16 cellular contexts compared by ENCODE assay signal in the genomic region with DNA sequence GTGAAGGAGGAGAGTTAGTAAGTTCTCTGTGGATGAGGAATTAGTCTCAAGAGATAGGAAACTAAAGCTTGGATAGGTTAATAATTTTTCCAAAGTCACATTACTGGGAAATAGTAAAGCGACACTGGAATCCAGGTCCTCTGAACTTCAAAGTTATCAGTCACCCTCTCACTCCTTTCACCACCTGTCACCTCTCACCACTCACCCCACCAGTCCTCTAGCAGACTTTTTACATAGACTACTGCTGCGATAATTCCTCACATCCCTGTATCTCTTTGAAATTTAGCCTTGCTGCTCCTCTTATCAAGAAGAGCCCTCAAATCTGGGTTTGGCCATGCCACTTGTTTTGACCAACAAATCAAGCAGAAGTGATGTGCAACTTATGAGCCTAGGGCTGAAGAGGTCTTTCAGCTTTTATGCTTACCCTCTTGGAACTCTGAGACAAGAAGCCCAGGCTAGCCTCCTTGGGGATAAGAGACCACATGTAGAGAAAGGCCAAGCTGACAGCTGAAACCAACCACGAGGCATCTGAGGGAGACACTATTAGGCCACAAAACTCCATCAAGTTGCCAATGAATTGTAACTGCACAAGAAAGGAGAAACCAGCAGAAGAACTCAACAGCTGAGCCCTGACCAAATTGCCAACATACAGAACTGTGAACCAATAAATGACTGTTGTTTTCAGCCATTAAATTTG. TPM values are rescaled to one million over a fixed set of nuclear protein-coding genes. Genes with fewer than 3 reads are reported as not detected.
DNase-seq lines count a peak whose midpoint lies in the region; ATAC-seq and TF ChIP-seq lines count a peak whose summit lies in the region.
"Had no signal": no experiment of that assay in that cellular context is flagged by ENCODE, and none has a peak within 500 bp of the region (broad histone marks: within the 10 kb centered on the region; RNA-seq: fewer than 3 reads in every experiment).

No MANE protein-coding gene starts in this region.

- H2BK12ac ChIP-seq in mesenchymal stem cell (ENCODE audit: low read length in 2 of 2), result no peak overlapping the region

- peaks cover 6% of the 10 kb centered on the region for H3K9me3 ChIP-seq in mesenchymal stem cell (ENCODE audit: control insufficient read depth, low read length)
- peaks cover 0 to 5% (median 0%) of the 10 kb centered on the region in 4 donors for H3K9me3 ChIP-seq in upper lobe of left lung
- no peaks in the 10 kb centered on the region for H3K9me3 ChIP-seq in aorta (ENCODE audit: control insufficient read depth, low read length)

- TF ChIP-seq CTCF in upper lobe of left lung (IDR thresholded peaks at IDR 0.05), result no peak

- no peak overlapping the region for H2BK15ac ChIP-seq in mesenchymal stem cell (ENCODE audit: low read depth, poor library complexity, severe bottlenecking)

- H2BK5ac ChIP-seq in mesenchymal stem cell (ENCODE audit: low read depth, low read length, poor library complexity, severe bottlenecking), result peak overlapping the region; percentile 84

- no peak overlapping the region for H2AFZ ChIP-seq in mesenchymal stem cell (ENCODE audit: low read depth, low read length)

- no peak overlapping the region for H3K4me3 ChIP-seq in mesenchymal stem cell (ENCODE audit: insufficient read depth in 1 of 2, low read depth in 1 of 2, low read length in 2 of 2)
- no peak overlapping the region for H3K4me3 ChIP-seq in upper lobe of left lung
- H3K4me3 ChIP-seq in aorta (ENCODE audit: low read length in 2 of 2), result no peak overlapping the region
- H3K4me3 ChIP-seq: BLaER1 had no signal

- H3K4ac ChIP-seq in mesenchymal stem cell (ENCODE audit: low read depth in 1 of 2, low read length in 2 of 2), result no peak overlapping the region

- H3K4me2 ChIP-seq in mesenchymal stem cell (ENCODE audit: low read length, poor library complexity, severe bottlenecking), result no peak overlapping the region
- H3K4me2 ChIP-seq: BLaER1 had no signal

- no peak overlapping the region for H4K8ac ChIP-seq in mesenchymal stem cell (ENCODE audit: low read length)

- DNase-seq in Right ventricle myocardium inferior (ENCODE audit: missing footprints), result no peak
- no peak for DNase-seq in cardiac septum (ENCODE audit: low spot score)
- DNase-seq in epithelial cell of prostate (ENCODE audit: low read depth, low spot score), result no peak
- DNase-seq in mesenchymal stem cell, result no peak
- no peak for DNase-seq in upper lobe of left lung
- DNase-seq in aorta, result no peak
- DNase-seq: 8988T, GF-D8, MM.1S, NCI-H1092 treated with DMSO at 0.1 percent for 48 hours, NCI-H2227 treated with DMSO at 0.1 percent for 48 hours, NCI-H524, SHP77 had no signal

- H3K14ac ChIP-seq in mesenchymal stem cell (ENCODE audit: low read length in 2 of 2), result no peak overlapping the region

- intact Hi-C loops in Right ventricle myocardium inferior (cut with DNase I) (no loop called here), cardiac septum (cut with DNase I) (no loop called here), aorta (cut with DNase I) (no loop called here)

- TF ChIP-seq POLR2A in upper lobe of left lung (IDR thresholded peaks at IDR 0.05), result no peak

- H3K27me3 ChIP-seq in mesenchymal stem cell (ENCODE audit: control insufficient read depth in 1 of 2, insufficient read depth in 1 of 2, low read length in 2 of 2) (no peaks in the 10 kb centered on the region), upper lobe of left lung (no peaks in the 10 kb centered on the region), aorta (ENCODE audit: control insufficient read depth in 1 of 2, insufficient read depth in 2 of 2, low read length in 1 of 2) (no peaks in the 10 kb centered on the region)
- H3K27me3 ChIP-seq: BLaER1 had no signal

- no peak overlapping the region for H3K23ac ChIP-seq in mesenchymal stem cell (ENCODE audit: low read length in 2 of 2)

- no peak overlapping the region for H4K91ac ChIP-seq in mesenchymal stem cell (ENCODE audit: low read length)

- no peak for TF ChIP-seq EP300 in upper lobe of left lung (IDR thresholded peaks at IDR 0.05)

- 92% methylated on average over 3 of the region's 3 CpGs for WGBS in mesenchymal stem cell
- 94 to 96% methylated on average over 3 of the region's 3 CpGs for WGBS in upper lobe of left lung, 2 donors
- WGBS in aorta, 2 donors, result 94 to 96% methylated on average over 3 of the region's 3 CpGs

- peaks cover 12% of the 10 kb centered on the region for H3K79me1 ChIP-seq in mesenchymal stem cell (replicated peaks; ENCODE audit: low read length, poor library complexity, severe bottlenecking)

- H2BK120ac ChIP-seq in mesenchymal stem cell (ENCODE audit: low read depth, low read length), result no peak overlapping the region

- H3K36me3 ChIP-seq in mesenchymal stem cell (ENCODE audit: control insufficient read depth in 1 of 2, insufficient read depth in 2 of 2, low read depth in 1 of 2, low read length in 2 of 2) (peaks cover 0 to 7% of the 10 kb centered on the region in 2 experiments), upper lobe of left lung (no peaks in the 10 kb centered on the region), aorta (ENCODE audit: control insufficient read depth in 1 of 2, insufficient read depth in 2 of 2, low read length in 1 of 2) (no peaks in the 10 kb centered on the region)
- H3K36me3 ChIP-seq: BLaER1 had no signal

- H3K9ac ChIP-seq in mesenchymal stem cell (ENCODE audit: low read length), result no peak overlapping the region
- H3K9ac ChIP-seq: BLaER1 had no signal

- H3K4me1 ChIP-seq in mesenchymal stem cell (ENCODE audit: control insufficient read depth, insufficient read depth, low read depth, low read length) (peaks cover 5% of the 10 kb centered on the region), upper lobe of left lung (peaks cover under 1 to 22% (median 12%) of the 10 kb centered on the region in 4 donors), aorta (ENCODE audit: control insufficient read depth in 1 of 2, insufficient read depth in 2 of 2, low read length in 2 of 2) (no peaks in the 10 kb centered on the region)
- H3K4me1 ChIP-seq: BLaER1 had no signal

- ATAC-seq in Right ventricle myocardium inferior, result peak; percentile 80
- ATAC-seq in upper lobe of left lung (ENCODE audit: low FRiP score in 2 of 2), result no peak
- no peak for ATAC-seq in aorta (ENCODE audit: low FRiP score)
- no peak for ATAC-seq in HG03432 (IDR thresholded peaks at IDR 0.05; ENCODE audit: unreplicated experiment)
- ATAC-seq in GM18858 (IDR thresholded peaks at IDR 0.05; ENCODE audit: unreplicated experiment), result no peak

- H3K27ac ChIP-seq in epithelial cell of prostate (peak overlapping the region; percentile 43), mesenchymal stem cell (ENCODE audit: low read length, poor library complexity, severe bottlenecking) (peak overlapping the region; percentile 1), upper lobe of left lung (peak overlapping the region in 3 of 4 donors; percentile 44 to 63 (median 51)), aorta (ENCODE audit: low read depth in 1 of 2, low read length in 2 of 2) (no peak overlapping the region)
- H3K27ac ChIP-seq: BLaER1 had no signal

- H3K18ac ChIP-seq in mesenchymal stem cell (ENCODE audit: low read depth in 1 of 2, low read length in 2 of 2), result peak overlapping the region in 1 of 2 experiments; percentile 19

- peak overlapping the region; percentile 75 for H2AK5ac ChIP-seq in mesenchymal stem cell (ENCODE audit: low read length, severe bottlenecking)

RNA-seq across cellular contexts. Expression of a gene that starts 41.2 kb away (rescaled TPM):
- 36.4 TPM for total RNA-seq in Right ventricle myocardium inferior
- total RNA-seq in cardiac septum, result 26.9 TPM
- 16.1 TPM for polyA plus RNA-seq in mesenchymal stem cell (2013, experiment 1 of 2)
- polyA plus RNA-seq in mesenchymal stem cell (2013, experiment 2 of 2), result 14.5 TPM
- 10 to 100 TPM; 43.6 to 76.5 (median 63.7) TPM for total RNA-seq in upper lobe of left lung
- total RNA-seq in aorta, result 10 to 100 TPM; 62.4 to 85.5 TPM
- 10 to 100 TPM; 15.0 to 17.2 TPM for polyA plus RNA-seq in aorta

Comparison
In these comparisons a context has a peak if more than half of its experiments do, and no peak if none do; other contexts are left out.
1. H3K27ac ChIP-seq: peak in epithelial cell of prostate (single experiment), mesenchymal stem cell (single experiment) and upper lobe of left lung (3 of 4); none in aorta (0 of 2).